15 cellular contexts compared by ENCODE assay signal in the genomic region with DNA sequence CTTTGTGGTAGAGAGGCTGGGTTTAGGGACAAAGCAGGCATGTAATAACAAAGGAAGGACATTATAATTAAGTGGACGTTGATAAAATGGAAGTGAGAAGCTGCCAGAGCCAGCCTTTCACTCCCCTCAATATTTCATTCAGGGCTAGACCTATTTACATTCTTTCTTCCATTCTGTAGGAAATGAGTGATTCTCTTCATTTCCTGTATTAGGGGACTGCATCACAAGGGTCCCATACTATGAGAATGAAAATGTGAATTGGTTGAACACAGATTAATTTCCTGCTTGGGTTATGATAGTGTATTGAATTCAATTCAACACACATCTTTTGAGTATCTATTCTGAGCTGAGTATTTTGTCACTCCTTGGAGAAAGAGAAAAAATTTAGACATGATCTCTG.
"Had no signal": no experiment of that assay in that cellular context is flagged by ENCODE, and none has a peak within 500 bp of the region (broad histone marks: within the 10 kb centered on the region; RNA-seq: fewer than 3 reads in every experiment).

No MANE protein-coding gene starts in this region.

- H3K9me3 ChIP-seq: neutrophil had no signal

- H3K27ac Mint-ChIP-seq: activated CD4-positive, alpha-beta T cell treated with anti-CD3 and anti-CD28 coated beads for 36 hours; activated CD8-positive, alpha-beta T cell treated with anti-CD3 and anti-CD28 coated beads, Interleukin-2, amount 10 ng/mL, durations not matched to agents 7 days and 5 days; effector memory CD8-positive, alpha-beta T cell; progenitor cell of endocrine pancreas; stimulated activated memory B cell treated with anti-CD40 and anti-IgM and Interleukin-4, amounts not matched to agents 10 μg/mL and 1 μg/mL and 100 μg/mL, for 72 hours had no signal

- H3K36me3 ChIP-seq: neutrophil, tibial nerve had no signal

- H3K27ac ChIP-seq: neutrophil, VCaP had no signal

- H3K4me3 ChIP-seq: smooth muscle cell, tibial nerve had no signal

- H3K4me2 ChIP-seq: smooth muscle cell had no signal

- ATAC-seq: activated CD4-positive, alpha-beta T cell treated with anti-CD3 and anti-CD28 coated beads for 36 hours; activated CD8-positive, alpha-beta T cell treated with anti-CD3 and anti-CD28 coated beads, Interleukin-2, amount 10 ng/mL, durations not matched to agents 7 days and 5 days; effector memory CD8-positive, alpha-beta T cell; right cardiac atrium; stimulated activated memory B cell treated with anti-CD40 and anti-IgM and Interleukin-4, amounts not matched to agents 10 μg/mL and 1 μg/mL and 100 μg/mL, for 72 hours had no signal

- H3K9me3 Mint-ChIP-seq: central memory CD8-positive, alpha-beta T cell; effector memory CD8-positive, alpha-beta T cell had no signal

- H3K27me3 Mint-ChIP-seq: activated CD4-positive, alpha-beta T cell treated with anti-CD3 and anti-CD28 coated beads for 36 hours; central memory CD8-positive, alpha-beta T cell; effector memory CD8-positive, alpha-beta T cell; naive B cell; stimulated activated memory B cell treated with anti-CD40 and anti-IgM and Interleukin-4, amounts not matched to agents 10 μg/mL and 1 μg/mL and 100 μg/mL, for 72 hours had no signal

- H3K27me3 ChIP-seq: neutrophil, tibial nerve had no signal

- H3K4me3 Mint-ChIP-seq: activated CD4-positive, alpha-beta T cell treated with anti-CD3 and anti-CD28 coated beads for 36 hours; activated CD8-positive, alpha-beta T cell treated with anti-CD3 and anti-CD28 coated beads, Interleukin-2, amount 10 ng/mL, durations not matched to agents 7 days and 5 days; central memory CD8-positive, alpha-beta T cell; effector memory CD8-positive, alpha-beta T cell; naive B cell; stimulated activated memory B cell treated with anti-CD40 and anti-IgM and Interleukin-4, amounts not matched to agents 10 μg/mL and 1 μg/mL and 100 μg/mL, for 72 hours had no signal

- DNase-seq: activated CD4-positive, alpha-beta T cell treated with anti-CD3 and anti-CD28 coated beads for 36 hours; activated CD8-positive, alpha-beta memory T cell treated with anti-CD3 and anti-CD28 coated beads, Interleukin-2, amount 50 U/mL, for 48 hours; activated CD8-positive, alpha-beta T cell treated with anti-CD3 and anti-CD28 coated beads, Interleukin-2, amount 10 ng/mL, durations not matched to agents 7 days and 5 days; effector memory CD8-positive, alpha-beta T cell; hippocampal formation; naive B cell; right cardiac atrium; T-helper 9 cell had no signal

- H3K4me1 Mint-ChIP-seq: activated CD4-positive, alpha-beta T cell treated with anti-CD3 and anti-CD28 coated beads for 36 hours; central memory CD8-positive, alpha-beta T cell; naive B cell; stimulated activated memory B cell treated with anti-CD40 and anti-IgM and Interleukin-4, amounts not matched to agents 10 μg/mL and 1 μg/mL and 100 μg/mL, for 72 hours had no signal

- H3K4me1 ChIP-seq: tibial nerve had no signal

- H3K36me3 Mint-ChIP-seq: naive B cell; stimulated activated memory B cell treated with anti-CD40 and anti-IgM and Interleukin-4, amounts not matched to agents 10 μg/mL and 1 μg/mL and 100 μg/mL, for 72 hours had no signal
